Comparison of ENCODE assay signal across 18 cellular contexts in genomic region chr14:63563370-63564026, GRCh38. TPM values are rescaled to one million over a fixed set of nuclear protein-coding genes. Genes with fewer than 3 reads are reported as not detected.
DNase-seq lines count a peak whose midpoint lies in the region; ATAC-seq, FAIRE-seq and TF ChIP-seq lines count a peak whose summit lies in the region.
"Had no signal": no experiment of that assay in that cellular context is flagged by ENCODE, and none has a peak within 500 bp of the region (broad histone marks: within the 10 kb centered on the region; RNA-seq: fewer than 3 reads in every experiment).

No MANE protein-coding gene starts in this region.

- H3K27ac ChIP-seq in RWPE2 (ENCODE audit: poor library complexity, severe bottlenecking) = no peak overlapping the region
- H3K27ac ChIP-seq: BLaER1, HL-60 had no signal

- no peaks in the 10 kb centered on the region for H3K36me3 ChIP-seq in RWPE2 (ENCODE audit: low read depth)
- H3K36me3 ChIP-seq: BLaER1 had no signal

- TF ChIP-seq CTCF in RWPE2 (IDR thresholded peaks at IDR 0.05; ENCODE audit: poor library complexity, severe bottlenecking) = no peak
- no peak for TF ChIP-seq CTCF in epithelial cell of esophagus (IDR thresholded peaks at IDR 0.05; ENCODE audit: insufficient read depth, low read depth, low read length, missing control alignments)

- FAIRE-seq in H54 (lab: Jason Lieb, UNC) = peak; percentile 95
- FAIRE-seq: GM12878, islet of Langerhans had no signal

- H3K9me3 ChIP-seq in RWPE2 (ENCODE audit: severe bottlenecking) = no peaks in the 10 kb centered on the region
- H3K9me3 ChIP-seq: BLaER1 had no signal

- ATAC-seq in RWPE2 (ENCODE audit: low read depth) (peak; percentile 91), GM19324 (IDR thresholded peaks at IDR 0.05; ENCODE audit: low FRiP score, unreplicated experiment) (no peak)
- ATAC-seq: activated CD8-positive, alpha-beta memory T cell treated with anti-CD3 and anti-CD28 coated beads, Interleukin-2, amount 10 ng/mL, durations not matched to agents 7 days and 5 days; GM12878; stimulated activated naive CD8-positive, alpha-beta T cell treated with anti-CD3 and anti-CD28 coated beads, Interleukin-15, Interleukin-2, amounts not matched to agents 100 U/mL and 50 U/mL, for 24 hours; T-helper 17 cell had no signal

- no peak for TF ChIP-seq POLR2A in H54 (IDR thresholded peaks at IDR 0.05; ENCODE audit: low read depth, low read length)

- no peaks in the 10 kb centered on the region for H3K27me3 ChIP-seq in RWPE2 (ENCODE audit: insufficient read depth, poor library complexity, severe bottlenecking)
- H3K27me3 ChIP-seq: BLaER1 had no signal

- DNase-seq in H54 (ENCODE audit: insufficient read length, low spot score) (no peak), RWPE2 (ENCODE audit: low spot score) (no peak), epithelial cell of esophagus (ENCODE audit: low read depth) (peak; percentile 45), pulmonary artery endothelial cell (ENCODE audit: low read depth, low spot score) (peak; percentile 49), DMS79 treated with DMSO at 0.1 percent for 48 hours (lab: John Stamatoyannopoulos, UW) (no peak), globus pallidus (ENCODE audit: low spot score) (no peak), NK-92 (lab: John Stamatoyannopoulos, UW; ENCODE audit: unreplicated experiment) (no peak)
- DNase-seq: activated CD8-positive, alpha-beta memory T cell treated with anti-CD3 and anti-CD28 coated beads, Interleukin-2, amount 10 ng/mL, durations not matched to agents 7 days and 5 days; endodermal cell; NCI-H2029; NCI-H526 treated with DMSO at 0.1 percent for 48 hours; stimulated activated naive CD8-positive, alpha-beta T cell treated with anti-CD3 and anti-CD28 coated beads, Interleukin-15, Interleukin-2, amounts not matched to agents 100 U/mL and 50 U/mL, for 24 hours; T-helper 17 cell had no signal

- H3K4me3 ChIP-seq in RWPE2 (ENCODE audit: severe bottlenecking) (no peak overlapping the region), epithelial cell of esophagus (ENCODE audit: low read length) (no peak overlapping the region)
- H3K4me3 ChIP-seq: BLaER1, GM12878 had no signal

- H3K4me1 ChIP-seq in RWPE2 (ENCODE audit: insufficient read depth, poor library complexity, severe bottlenecking) = peaks cover 11% of the 10 kb centered on the region
- H3K4me1 ChIP-seq: BLaER1 had no signal

RNA-seq across cellular contexts. Expression of gene PPP2R5E, which starts 20.3 kb away (rescaled TPM):
- total RNA-seq in pulmonary artery endothelial cell = 13.4 and 18.3 TPM in 2 replicates

Comparison
In these comparisons a context has a peak if more than half of its experiments do, and no peak if none do; other contexts are left out.
1. DNase-seq: peak in epithelial cell of esophagus (single experiment) and pulmonary artery endothelial cell (single experiment); none in H54 (single experiment), RWPE2 (single experiment), DMS79 treated with DMSO at 0.1 percent for 48 hours (single experiment), globus pallidus (single experiment) and NK-92 (single experiment).